Comparison of ENCODE assay signal across 13 cellular contexts in genomic region chr4:27005512-27006246, GRCh38.
DNase-seq lines count a peak whose midpoint lies in the region; ATAC-seq and TF ChIP-seq lines count a peak whose summit lies in the region.
"Had no signal": no experiment of that assay in that cellular context is flagged by ENCODE, and none has a peak within 500 bp of the region (broad histone marks: within the 10 kb centered on the region; RNA-seq: fewer than 3 reads in every experiment).

No MANE protein-coding gene starts in this region.

- no peaks in the 10 kb centered on the region for H3K27me3 ChIP-seq in CD8-positive, alpha-beta memory T cell (ENCODE audit: insufficient read depth, low read length, poor library complexity, severe bottlenecking)
- H3K27me3 ChIP-seq: ascending aorta, hepatocyte, stomach had no signal

- H3K9me3 Mint-ChIP-seq in CD8-positive, alpha-beta memory T cell: no peaks in the 10 kb centered on the region
- H3K9me3 Mint-ChIP-seq: CD14-positive monocyte had no signal

- DNase-seq in AG09309 (ENCODE audit: low read depth) (peak; percentile 16), HS-27A (ENCODE audit: low read depth) (peak; percentile 53), astrocyte of the cerebellum (ENCODE audit: low read depth) (peak; percentile 60), left lobe of liver (ENCODE audit: low spot score) (no peak), H4 (ENCODE audit: low spot score) (no peak), NCI-H2171 treated with DMSO at 0.1 percent for 48 hours (lab: John Stamatoyannopoulos, UW) (no peak)
- no peak for DNase-seq in CD8-positive, alpha-beta memory T cell
- no peak for DNase-seq in stimulated activated naive CD4-positive, alpha-beta T cell treated with Interleukin-2 at 50 U/mL for 16 hours (lab: John Stamatoyannopoulos, UW)
- DNase-seq: NCI-H510A treated with DMSO at 0.1 percent for 48 hours, stomach had no signal

- peaks cover 0 to 1% of the 10 kb centered on the region in 2 donors for H3K27me3 Mint-ChIP-seq in CD8-positive, alpha-beta memory T cell

- peaks cover 8% of the 10 kb centered on the region for H3K36me3 ChIP-seq in CD8-positive, alpha-beta memory T cell (ENCODE audit: insufficient read depth, low read length)

- H3K36me3 Mint-ChIP-seq in CD8-positive, alpha-beta memory T cell: peaks cover 0 to 56% (median 10%) of the 10 kb centered on the region in 3 donors

- ATAC-seq in left lobe of liver: peak; percentile 82

- no peak overlapping the region for H3K27ac ChIP-seq in CD8-positive, alpha-beta memory T cell (ENCODE audit: low read depth, low read length)
- H3K27ac ChIP-seq: ascending aorta, hepatocyte had no signal

- in situ Hi-C loops in astrocyte of the cerebellum (cut with HindIII; ENCODE audit: low sequenced_read_pairs): loop anchor here (10.0 kb wide), 1 partner anchor 551 kb away; no protein-coding TSS in a partner anchor

- no peak overlapping the region for H3K4me3 Mint-ChIP-seq in CD8-positive, alpha-beta memory T cell
- H3K4me3 Mint-ChIP-seq: CD14-positive monocyte had no signal

- peak overlapping the region in 2 of 8 donors; percentile 1 to 59 for H3K27ac Mint-ChIP-seq in CD8-positive, alpha-beta memory T cell
- H3K27ac Mint-ChIP-seq: CD14-positive monocyte had no signal

- POLR2A ChIA-PET in CD8-positive, alpha-beta memory T cell (lab: Charles Lee): interaction anchor here (0.8 kb wide), 1 partner anchor 145 kb away, joined by 5 read pairs; the partner anchor contains the start of gene STIM2

- TF ChIP-seq CTCF in AG09309 (IDR thresholded peaks at IDR 0.05; ENCODE audit: control insufficient read depth, insufficient read depth, low read depth, low read length, missing control alignments) (no peak), astrocyte of the cerebellum (IDR thresholded peaks at IDR 0.05; ENCODE audit: low read depth, low read length, missing control alignments) (no peak)

- H3K4me1 Mint-ChIP-seq in CD8-positive, alpha-beta memory T cell: peaks cover 24 to 51% (median 40%) of the 10 kb centered on the region in 3 donors
- H3K4me1 Mint-ChIP-seq: CD14-positive monocyte had no signal

- H3K4me1 ChIP-seq in CD8-positive, alpha-beta memory T cell (ENCODE audit: insufficient read depth, low read length): peaks cover 15% of the 10 kb centered on the region

- H3K4me3 ChIP-seq in AG09309 (ENCODE audit: control insufficient read depth, low read depth, low read length) (no peak overlapping the region), astrocyte of the cerebellum (ENCODE audit: low read depth, low read length) (no peak overlapping the region)
- H3K4me3 ChIP-seq in CD8-positive, alpha-beta memory T cell (ENCODE audit: low read length): no peak overlapping the region
- H3K4me3 ChIP-seq: hepatocyte, stomach had no signal

- CTCF ChIA-PET in CD8-positive, alpha-beta memory T cell (lab: Charles Lee): interaction anchor here (0.7 to 1.3 kb wide), 3 partner anchors 13 to 547 kb away, joined by 3 to 5 read pairs (median 4); partner anchors contain the start of gene STIM2

- no peaks in the 10 kb centered on the region for H3K9me3 ChIP-seq in CD8-positive, alpha-beta memory T cell (ENCODE audit: low read length)
- H3K9me3 ChIP-seq: ascending aorta, stomach had no signal

Comparison
In these comparisons a context has a peak if more than half of its experiments do, and no peak if none do; other contexts are left out.
1. DNase-seq: peak in AG09309 (single experiment), HS-27A (single experiment) and astrocyte of the cerebellum (single experiment); none in left lobe of liver (single experiment), CD8-positive, alpha-beta memory T cell (0 of 5), stimulated activated naive CD4-positive, alpha-beta T cell treated with Interleukin-2 at 50 U/mL for 16 hours (single experiment), H4 (single experiment) and NCI-H2171 treated with DMSO at 0.1 percent for 48 hours (single experiment).